8 cellular contexts compared by ENCODE assay signal in the genomic region with DNA sequence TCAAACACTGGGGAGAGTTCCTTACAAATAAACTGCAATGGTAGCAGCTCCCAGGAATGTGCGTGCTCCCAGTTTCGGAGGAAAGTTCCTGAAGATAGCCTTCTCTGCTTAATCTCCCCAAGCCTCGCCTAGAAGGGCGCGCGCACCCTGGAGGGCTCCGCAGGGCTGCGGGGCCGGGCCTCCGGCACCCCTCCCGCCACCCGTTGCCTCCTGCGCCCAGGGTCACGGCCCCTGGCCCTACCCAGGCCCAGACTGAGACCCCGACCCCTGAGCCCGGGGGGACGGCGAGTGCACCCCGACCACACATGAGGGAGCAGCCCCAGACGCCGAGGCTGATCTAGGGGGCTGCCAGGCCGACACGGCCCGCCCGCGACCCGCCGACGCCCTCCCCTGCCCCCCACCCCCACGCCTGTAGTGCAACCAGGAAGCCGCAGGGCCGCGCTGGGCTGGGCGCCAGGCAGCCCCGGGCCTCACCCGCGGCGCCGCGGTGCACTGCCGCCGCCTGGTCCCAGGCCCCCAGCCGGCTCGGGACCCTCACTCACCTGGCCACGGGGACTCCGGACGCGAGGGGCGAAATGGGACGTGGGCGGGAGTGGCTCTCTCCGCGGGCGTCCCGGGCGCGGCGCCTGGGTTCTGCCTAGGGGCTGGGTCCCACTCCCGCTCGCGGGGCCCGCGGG. TPM values are rescaled to one million over a fixed set of nuclear protein-coding genes. Genes with fewer than 3 reads are reported as not detected.
DNase-seq lines count a peak whose midpoint lies in the region; ATAC-seq, FAIRE-seq and TF ChIP-seq lines count a peak whose summit lies in the region.

No MANE protein-coding gene starts in this region.

- BruUV-seq in PC-9 (replicated peaks; lab: Mats Ljungman, UMichigan): no TSS peak

- dilution Hi-C loops in keratinocyte (cut with MboI; ENCODE audit: extremely low pct_ligation_motif_present, low sequenced_read_pairs): no loop called here

- H4K20me1 ChIP-seq in PC-9 (ENCODE audit: insufficient read depth): peaks cover 42% of the 10 kb centered on the region
- H4K20me1 ChIP-seq in keratinocyte (ENCODE audit: control insufficient read depth, extremely low read depth, insufficient read depth, low read length): peaks cover 20% of the 10 kb centered on the region

- H3K79me2 ChIP-seq in PC-9 (ENCODE audit: low read depth) (peaks cover 94% of the 10 kb centered on the region), keratinocyte (ENCODE audit: control insufficient read depth, insufficient read depth, low read length) (peaks cover 55% of the 10 kb centered on the region)

- H3K27me3 ChIP-seq in PC-9 (ENCODE audit: insufficient read depth, low read depth) (no peaks in the 10 kb centered on the region), body of pancreas (no peaks in the 10 kb centered on the region), keratinocyte (ENCODE audit: control insufficient read depth, extremely low read depth, insufficient read depth, low read length) (no peaks in the 10 kb centered on the region)

- ATAC-seq in HG02763 (IDR thresholded peaks at IDR 0.05; ENCODE audit: unreplicated experiment) (peak; percentile 26), body of pancreas (peak; percentile 54)
- ATAC-seq in stimulated activated effector memory CD8-positive, alpha-beta T cell treated with anti-CD3 and anti-CD28 coated beads, Interleukin-12 subunit alpha, Interleukin-12 subunit beta, amount 100 ng/mL, for 72 hours: peak; percentile 48

- POLR2A ChIA-PET in PC-9 (lab: Charles Lee; ENCODE audit: unreplicated experiment): interaction anchor here (0.6 to 1.8 kb wide), 7 partner anchors 8 to 256 kb away, joined by 3 to 10 read pairs (median 3); no protein-coding TSS in a partner anchor

- FAIRE-seq in keratinocyte (lab: Jason Lieb, UNC): no peak

- no peaks in the 10 kb centered on the region for H3K9me2 ChIP-seq in PC-9 (ENCODE audit: insufficient read depth)

- H3K4me3 Mint-ChIP-seq in stimulated activated effector memory CD8-positive, alpha-beta T cell treated with anti-CD3 and anti-CD28 coated beads, Interleukin-12 subunit alpha, Interleukin-12 subunit beta, amount 100 ng/mL, for 72 hours: peak overlapping the region; percentile 75

- peak overlapping the region; percentile 95 for H3K27ac Mint-ChIP-seq in stimulated activated effector memory CD8-positive, alpha-beta T cell treated with anti-CD3 and anti-CD28 coated beads, Interleukin-12 subunit alpha, Interleukin-12 subunit beta, amount 100 ng/mL, for 72 hours

- no peak for TF ChIP-seq POLR2A in body of pancreas (IDR thresholded peaks at IDR 0.05)

- H3F3A ChIP-seq in PC-9 (ENCODE audit: insufficient read depth, low read depth): peaks cover 56% of the 10 kb centered on the region

- H3K9ac ChIP-seq in keratinocyte (ENCODE audit: control insufficient read depth, extremely low read depth, insufficient read depth, low read length): peak overlapping the region; percentile 88

- no peak overlapping the region for H2AFZ ChIP-seq in PC-9
- no peak overlapping the region for H2AFZ ChIP-seq in keratinocyte (ENCODE audit: control insufficient read depth, low read length)

- TF ChIP-seq CTCF in PC-9 (conservative IDR thresholded peaks at IDR 0.05) (no peak), body of pancreas (IDR thresholded peaks at IDR 0.05) (no peak), keratinocyte (optimal IDR thresholded peaks at IDR 0.05 in 1 of 3, IDR thresholded peaks at IDR 0.05 in 1 of 3, conservative IDR thresholded peaks at IDR 0.05 in 1 of 3; ENCODE audit: extremely low read depth in 1 of 3, insufficient read depth in 2 of 3, low read length in 3 of 3) (no peak)

- WGBS in body of pancreas, 2 donors: 0 to 1% methylated on average over 19 to 62 of the region's 63 CpGs

- H3K27ac ChIP-seq in PC-9: peak overlapping the region; percentile 98
- H3K27ac ChIP-seq in body of pancreas: peak overlapping the region; percentile 98 to 100 (median 100)
- peak overlapping the region; percentile 74 for H3K27ac ChIP-seq in keratinocyte (ENCODE audit: control insufficient read depth, insufficient read depth, low read length)

- H3K9me3 ChIP-seq in PC-9 (ENCODE audit: insufficient read depth, low read depth) (no peaks in the 10 kb centered on the region), body of pancreas (no peaks in the 10 kb centered on the region), keratinocyte (ENCODE audit: control insufficient read depth, low read depth, low read length) (no peaks in the 10 kb centered on the region)

- peaks cover 19% of the 10 kb centered on the region; the same call in 1 of the 2 replicates for H3K36me3 ChIP-seq in PC-9 (ENCODE audit: low read depth)
- no peaks in the 10 kb centered on the region for H3K36me3 ChIP-seq in body of pancreas (replicated peaks in 1 of 2; ENCODE audit: insufficient read depth in 1 of 2, low read depth in 2 of 2)
- H3K36me3 ChIP-seq in keratinocyte (ENCODE audit: control insufficient read depth in 2 of 2, extremely low read depth in 1 of 2, insufficient read depth in 2 of 2, low read length in 2 of 2): peaks cover 0 to 6% of the 10 kb centered on the region in 2 experiments

- H3K9me3 Mint-ChIP-seq in stimulated activated effector memory CD8-positive, alpha-beta T cell treated with anti-CD3 and anti-CD28 coated beads, Interleukin-12 subunit alpha, Interleukin-12 subunit beta, amount 100 ng/mL, for 72 hours: no peaks in the 10 kb centered on the region

- intact Hi-C loops in PC-9 (cut with micrococcal nuclease; ENCODE audit: unreplicated experiment): loop anchor here (1.0 to 10.0 kb wide), 6 partner anchors 14 to 300 kb away; partner anchors contain the start of gene TMEM254
- intact Hi-C loops in body of pancreas (cut with DNase I): loop anchor here (5.0 kb wide), 1 partner anchor 43 kb away; no protein-coding TSS in a partner anchor

- peaks cover 49% of the 10 kb centered on the region for H3K4me1 Mint-ChIP-seq in stimulated activated effector memory CD8-positive, alpha-beta T cell treated with anti-CD3 and anti-CD28 coated beads, Interleukin-12 subunit alpha, Interleukin-12 subunit beta, amount 100 ng/mL, for 72 hours

- peak; percentile 22 for DNase-seq in NCI-H82 (lab: John Stamatoyannopoulos, UW)
- DNase-seq in NCI-H82 treated with DMSO at 0.1 percent for 48 hours (lab: John Stamatoyannopoulos, UW; ENCODE audit: unreplicated experiment): no peak
- peak in 1 of 2 experiments; percentile 34 for DNase-seq in PC-9
- peak; percentile 59 to 72 (median 61) for DNase-seq in body of pancreas
- no peak for DNase-seq in keratinocyte (ENCODE audit: low read depth, low spot score)
- peak in 1 of 2 donors; percentile 69 for DNase-seq in stimulated activated effector memory CD8-positive, alpha-beta T cell treated with anti-CD3 and anti-CD28 coated beads, Interleukin-12 subunit alpha, Interleukin-12 subunit beta, amount 100 ng/mL, for 72 hours (ENCODE audit: low spot score in 2 of 2)
- no peak for DNase-seq in NCI-H524 (lab: John Stamatoyannopoulos, UW)

- peaks cover 35% of the 10 kb centered on the region for H3K36me3 Mint-ChIP-seq in stimulated activated effector memory CD8-positive, alpha-beta T cell treated with anti-CD3 and anti-CD28 coated beads, Interleukin-12 subunit alpha, Interleukin-12 subunit beta, amount 100 ng/mL, for 72 hours

- H3K9me1 ChIP-seq in keratinocyte (ENCODE audit: control insufficient read depth, extremely low read depth, insufficient read depth, low read length): peaks cover 4% of the 10 kb centered on the region

- H3K4me2 ChIP-seq in PC-9 (peak overlapping the region; percentile 94), keratinocyte (ENCODE audit: control insufficient read depth, extremely low read depth, insufficient read depth, low read depth, low read length) (peak overlapping the region; percentile 94)

- H3K4me1 ChIP-seq in PC-9 (replicated peaks; ENCODE audit: insufficient read depth) (peaks cover 64% of the 10 kb centered on the region), body of pancreas (peaks cover 69% of the 10 kb centered on the region), keratinocyte (ENCODE audit: control insufficient read depth, extremely low read depth, insufficient read depth, low read length) (peaks cover 37% of the 10 kb centered on the region)

- H3K4me3 ChIP-seq in PC-9 (peak overlapping the region; percentile 92), body of pancreas (peak overlapping the region; percentile 21 to 75), keratinocyte (ENCODE audit: control insufficient read depth in 2 of 3, extremely low read depth in 1 of 3, insufficient read depth in 2 of 3, low read depth in 1 of 3, low read length in 3 of 3) (peak overlapping the region; percentile 59 to 77 (median 63))

- CTCF ChIA-PET in PC-9 (lab: Charles Lee): no interaction called here

RNA-seq across cellular contexts. Expression of gene ANXA11, which starts 0.4 kb away (rescaled TPM):
- total RNA-seq in PC-9 (2021) (287 and 318 TPM in 2 replicates), body of pancreas (10 to 100 TPM; 68.2 to 71.9 TPM)
- 69.7 to 97.9 TPM (median 93.9 TPM) in 3 replicates for polyA plus RNA-seq in keratinocyte
- 91.9 TPM for polyA plus RNA-seq in keratinocyte (2011; ENCODE audit: low read depth)
- 74.0 and 78.2 TPM in 2 replicates for polyA plus RNA-seq in keratinocyte (2011; cell fraction: cytosol; rRNA removed)
- polyA plus RNA-seq in keratinocyte (2011; cell fraction: nucleus; rRNA removed): 57.5 and 68.2 TPM in 2 replicates
- polyA plus RNA-seq in keratinocyte (2012; ENCODE audit: low replicate concordance): 208 and 241 TPM in 2 replicates
- 70.1 to 90.2 TPM (median 79.3 TPM) in 3 replicates for polyA minus RNA-seq in keratinocyte
- polyA minus RNA-seq in keratinocyte (2011; cell fraction: cytosol; rRNA and poly(A)+ RNA removed): 112 TPM
- 30.8 and 36.9 TPM in 2 replicates for polyA minus RNA-seq in keratinocyte (2011; cell fraction: nucleus; rRNA and poly(A)+ RNA removed)

Comparison
In these comparisons a context has a peak if more than half of its experiments do, and no peak if none do; other contexts are left out.
1. DNase-seq: peak in NCI-H82 (single experiment) and body of pancreas (4 of 4); none in NCI-H82 treated with DMSO at 0.1 percent for 48 hours (single experiment), keratinocyte (single experiment) and NCI-H524 (0 of 2).
2. Peak in every context shown above with its lines, with median percentiles within 50 percentile points of each other: ATAC-seq, H3K27ac ChIP-seq and H3K4me3 ChIP-seq.